27 cellular contexts compared by ENCODE assay signal in genomic region chr3:77620009-77620408, GRCh38.
A peak's percentile ranks its signal among the peaks of the same experiment; 100 is the strongest.
DNase-seq lines count a peak whose midpoint lies in the region; TF ChIP-seq lines count a peak whose summit lies in the region.
"Had no signal": no experiment of that assay in that cellular context is flagged by ENCODE, and none has a peak within 500 bp of the region (broad histone marks: within the 10 kb centered on the region; RNA-seq: fewer than 3 reads in every experiment).

No MANE protein-coding gene starts in this region.

- no peak for TF ChIP-seq CTCF in AG09319 (IDR thresholded peaks at IDR 0.05; ENCODE audit: low read depth, low read length)
- TF ChIP-seq CTCF in ascending aorta (IDR thresholded peaks at IDR 0.05): no peak

- no peaks in the 10 kb centered on the region for H3K4me1 ChIP-seq in ascending aorta
- H3K4me1 ChIP-seq: sigmoid colon, upper lobe of left lung had no signal

- H3K36me3 ChIP-seq in ascending aorta: no peaks in the 10 kb centered on the region
- H3K36me3 ChIP-seq: sigmoid colon, upper lobe of left lung had no signal

- no peaks in the 10 kb centered on the region for H3K9me3 ChIP-seq in ascending aorta
- H3K9me3 ChIP-seq: upper lobe of left lung had no signal

- H3K27me3 ChIP-seq in ascending aorta: no peaks in the 10 kb centered on the region
- H3K27me3 ChIP-seq: hepatocyte, sigmoid colon, upper lobe of left lung had no signal

- DNase-seq in AG09319 (ENCODE audit: extremely low read depth, low read depth) (peak; percentile 52), HT1080 (ENCODE audit: low read depth) (peak; percentile 10), epidermal melanocyte (ENCODE audit: insufficient read length, low spot score) (peak; percentile 30), foreskin melanocyte (peak; percentile 2), cortex of kidney (lab: John Stamatoyannopoulos, UW) (no peak), ascending aorta (ENCODE audit: low spot score in 2 of 2) (no peak), NAMALWA (ENCODE audit: low spot score) (no peak), GM03348 (ENCODE audit: low spot score) (no peak)
- DNase-seq: ACHN; activated CD8-positive, alpha-beta memory T cell treated with anti-CD3 and anti-CD28 coated beads, Interleukin-2, amount 10 ng/mL, durations not matched to agents 7 days and 5 days; activated naive CD4-positive, alpha-beta T cell treated with Interleukin-2 at 50 U/mL for 16 hours; CD4-positive, CD25-positive, alpha-beta regulatory T cell; HFFc6; mesendoderm; NCI-H1048; NCI-H1694; NCI-H524; PC-9; posterior cingulate gyrus; SHP77; sigmoid colon; stimulated activated CD4-positive, alpha-beta T cell treated with anti-CD3 and anti-CD28 coated beads, Interleukin-4, amount 100 ng/mL, for 24 hours; substantia nigra; T1000; upper lobe of left lung had no signal

- H3K27ac ChIP-seq in ascending aorta: no peak overlapping the region
- H3K27ac ChIP-seq: hepatocyte, HL-60, PC-9, sigmoid colon, upper lobe of left lung had no signal

- intact Hi-C loops in ascending aorta (cut with DNase I): no loop called here

- no peak overlapping the region for H3K4me3 ChIP-seq in ascending aorta
- H3K4me3 ChIP-seq: hepatocyte, PC-9, sigmoid colon, upper lobe of left lung had no signal

Comparison
In these comparisons a context has a peak if more than half of its experiments do, and no peak if none do; other contexts are left out.
1. DNase-seq: peak in AG09319 (single experiment), HT1080 (single experiment), epidermal melanocyte (single experiment) and foreskin melanocyte (single experiment); none in cortex of kidney (single experiment), ascending aorta (0 of 2), NAMALWA (single experiment) and GM03348 (single experiment).